In the genomic region with DNA sequence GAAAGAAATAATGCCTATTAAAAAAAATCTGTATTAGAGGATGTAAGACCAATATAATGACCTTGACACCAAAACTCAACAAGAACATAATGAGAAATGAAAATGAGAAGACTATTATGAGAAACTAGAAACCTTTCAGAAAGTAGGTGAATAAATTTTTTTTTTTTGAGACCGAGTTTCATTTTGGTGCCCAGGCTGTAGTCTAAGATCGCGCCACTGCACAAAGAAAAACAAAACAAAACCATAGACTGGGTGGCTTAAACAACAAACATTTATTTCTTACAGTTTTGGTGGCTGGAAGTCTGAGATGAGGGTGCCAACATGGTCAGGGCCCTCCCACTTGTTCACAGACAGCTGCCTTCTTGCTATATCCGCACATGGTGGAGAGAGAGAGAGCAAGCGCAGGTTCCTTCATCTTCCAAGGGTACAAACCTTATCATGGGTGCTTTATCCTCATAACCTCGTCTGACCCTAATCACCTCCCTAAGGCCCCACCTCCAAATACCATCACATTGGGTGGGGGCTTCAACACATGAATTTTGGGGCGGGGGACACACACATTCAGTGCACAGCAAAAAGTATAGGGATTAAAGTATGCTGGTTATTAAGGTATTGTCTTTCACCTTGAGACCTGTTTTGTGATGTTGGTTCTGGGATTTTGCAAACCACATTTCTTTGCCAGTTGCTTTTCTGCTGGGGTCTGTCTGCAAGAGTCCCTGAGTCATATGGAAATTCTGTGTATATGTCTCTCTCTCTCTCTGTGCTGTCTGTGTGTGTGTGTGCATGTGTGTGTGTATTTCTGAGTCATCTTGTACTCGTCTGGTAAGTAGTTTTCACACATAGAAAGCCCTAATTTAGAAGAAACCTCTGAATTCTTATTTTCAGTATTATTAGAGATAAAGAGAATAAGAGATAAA, we compare ENCODE assay signal across 8 cellular contexts. TPM values are rescaled to one million over a fixed set of nuclear protein-coding genes. Genes with fewer than 3 reads are reported as not detected.
DNase-seq lines count a peak whose midpoint lies in the region; ATAC-seq and TF ChIP-seq lines count a peak whose summit lies in the region.

No MANE protein-coding gene starts in this region.

- no peaks in the 10 kb centered on the region for H3K4me1 ChIP-seq in tibial artery

- no peak for TF ChIP-seq CTCF in tibial artery (IDR thresholded peaks at IDR 0.05)

- DNase-seq in islet precursor cell (peak; percentile 82), tibial artery (no peak), NCI-H146 (lab: John Stamatoyannopoulos, UW) (no peak), KG1 (lab: John Stamatoyannopoulos, UW) (no peak), left ventricle myocardium superior (no peak)

- intact Hi-C loops in tibial artery (cut with DNase I; ENCODE audit: low total_unique reads) (no loop called here), left ventricle myocardium superior (cut with micrococcal nuclease) (no loop called here)

- TF ChIP-seq POLR2A in GM19099 (IDR thresholded peaks at IDR 0.05; ENCODE audit: extremely low read depth, insufficient read length, low read depth): peak; percentile 31

- no peaks in the 10 kb centered on the region for H3K9me3 ChIP-seq in tibial artery

- H3K4me3 ChIP-seq in tibial artery: no peak overlapping the region

- H3K27me3 ChIP-seq in tibial artery: no peaks in the 10 kb centered on the region

- no peak overlapping the region for H3K27ac ChIP-seq in tibial artery

- no peaks in the 10 kb centered on the region for H3K36me3 ChIP-seq in tibial artery

- ATAC-seq in HG02973 (IDR thresholded peaks at IDR 0.05; ENCODE audit: unreplicated experiment) (peak; percentile 83), left ventricle myocardium superior (no peak)
- ATAC-seq in activated CD4-positive, CD25-positive, alpha-beta regulatory T cell treated with anti-CD3 and anti-CD28 coated beads, Interleukin-2, amount 50 U/mL, for 24 hours: peak; percentile 95 to 97

RNA-seq across cellular contexts. Expression of gene ZCRB1, which starts 26.2 kb away (rescaled TPM):
- total RNA-seq in left ventricle myocardium superior: 58.6 TPM

RNA-seq across cellular contexts. Expression of gene PPHLN1, which starts 26.3 kb away (rescaled TPM):
- total RNA-seq in left ventricle myocardium superior: 27.8 TPM
